In genomic region chr6:73696990-73697651, GRCh38 we compare ENCODE assay signal across 8 cellular contexts. TPM values are rescaled to one million over a fixed set of nuclear protein-coding genes. Genes with fewer than 3 reads are reported as not detected.
DNase-seq lines count a peak whose midpoint lies in the region; ATAC-seq and TF ChIP-seq lines count a peak whose summit lies in the region.

No MANE protein-coding gene starts in this region.

- H3K4me3 ChIP-seq in AG09309 (ENCODE audit: control insufficient read depth, low read depth, low read length) = peak overlapping the region; percentile 66
- peak overlapping the region; percentile 66 for H3K4me3 ChIP-seq in HEK293 (ENCODE audit: low read depth, low read length)

- no peak for TF ChIP-seq CTCF in AG09309 (IDR thresholded peaks at IDR 0.05; ENCODE audit: control insufficient read depth, insufficient read depth, low read depth, low read length, missing control alignments)
- no peak for TF ChIP-seq CTCF in HEK293 (tag by site-specific recombination; IDR thresholded peaks at IDR 0.05)

- peaks cover 11% of the 10 kb centered on the region for H3K4me1 ChIP-seq in HEK293 (ENCODE audit: control insufficient read depth, insufficient read depth, low read length)

- H3K27ac ChIP-seq in HEK293 (ENCODE audit: extremely low read depth, low read depth, low read length) = no peak overlapping the region

- POLR2A ChIA-PET in HEK293 (lab: Yijun Ruan, JAX) = no interaction called here

- CTCF ChIA-PET in HEK293 (lab: Yijun Ruan, JAX) = interaction anchor here (0.6 to 1.6 kb wide), 2 partner anchors 29 to 1828 kb away, joined by 3 to 5 read pairs; no protein-coding TSS in a partner anchor

- no peak for ATAC-seq in HG03521 (IDR thresholded peaks at IDR 0.05; ENCODE audit: unreplicated experiment)

- peak overlapping the region; percentile 86 for H3K4me3 Mint-ChIP-seq in activated T-helper 2 cell treated with anti-CD3 and anti-CD28 coated beads, Interferon-gamma antibody, Interleukin-2, Interleukin-4, amounts not matched to agents 10 μg/mL and 5 μg/mL and 100 μg/mL, durations not matched to agents 14 hours and 24 hours and 36 hours (ENCODE audit: low read depth)

- H3K27ac Mint-ChIP-seq in activated T-helper 2 cell treated with anti-CD3 and anti-CD28 coated beads, Interferon-gamma antibody, Interleukin-2, Interleukin-4, amounts not matched to agents 10 μg/mL and 5 μg/mL and 100 μg/mL, durations not matched to agents 14 hours and 24 hours and 36 hours = peak overlapping the region; percentile 98

- DNase-seq in AG09309 (ENCODE audit: low read depth) (no peak), lung microvascular endothelial cell (ENCODE audit: low read depth in 2 of 2) (peak; percentile 42 to 62), GDM1 (lab: John Stamatoyannopoulos, UW) (no peak), AG08396 (ENCODE audit: low spot score) (no peak), cerebellar cortex (ENCODE audit: low spot score) (no peak)
- no peak for DNase-seq in activated T-helper 2 cell treated with anti-CD3 and anti-CD28 coated beads, Interferon-gamma antibody, Interleukin-2, Interleukin-4, amounts not matched to agents 10 μg/mL and 5 μg/mL and 100 μg/mL, durations not matched to agents 14 hours and 24 hours and 36 hours (ENCODE audit: low spot score)

- H3K36me3 Mint-ChIP-seq in activated T-helper 2 cell treated with anti-CD3 and anti-CD28 coated beads, Interferon-gamma antibody, Interleukin-2, Interleukin-4, amounts not matched to agents 10 μg/mL and 5 μg/mL and 100 μg/mL, durations not matched to agents 14 hours and 24 hours and 36 hours (ENCODE audit: low read depth) = peaks cover 45% of the 10 kb centered on the region

- intact Hi-C loops in activated T-helper 2 cell treated with anti-CD3 and anti-CD28 coated beads, Interferon-gamma antibody, Interleukin-2, Interleukin-4, amounts not matched to agents 10 μg/mL and 5 μg/mL and 100 μg/mL, durations not matched to agents 14 hours and 24 hours and 36 hours (cut with micrococcal nuclease) = no loop called here

- no peaks in the 10 kb centered on the region for H3K9me3 ChIP-seq in HEK293 (ENCODE audit: control insufficient read depth, insufficient read depth, low read depth, low read length)

- H3K4me1 Mint-ChIP-seq in activated T-helper 2 cell treated with anti-CD3 and anti-CD28 coated beads, Interferon-gamma antibody, Interleukin-2, Interleukin-4, amounts not matched to agents 10 μg/mL and 5 μg/mL and 100 μg/mL, durations not matched to agents 14 hours and 24 hours and 36 hours (ENCODE audit: low read depth) = peaks cover 48% of the 10 kb centered on the region

- H3K27me3 Mint-ChIP-seq in activated T-helper 2 cell treated with anti-CD3 and anti-CD28 coated beads, Interferon-gamma antibody, Interleukin-2, Interleukin-4, amounts not matched to agents 10 μg/mL and 5 μg/mL and 100 μg/mL, durations not matched to agents 14 hours and 24 hours and 36 hours (ENCODE audit: low read depth) = no peaks in the 10 kb centered on the region

- H3K9me3 Mint-ChIP-seq in activated T-helper 2 cell treated with anti-CD3 and anti-CD28 coated beads, Interferon-gamma antibody, Interleukin-2, Interleukin-4, amounts not matched to agents 10 μg/mL and 5 μg/mL and 100 μg/mL, durations not matched to agents 14 hours and 24 hours and 36 hours = peaks cover 5% of the 10 kb centered on the region

- H3K36me3 ChIP-seq in HEK293 (ENCODE audit: control insufficient read depth in 2 of 2, insufficient read depth in 1 of 2, low read length in 2 of 2) = peaks cover 0 to 11% of the 10 kb centered on the region in 2 experiments; a peak in 1 of 3 replicates

TF ChIP-seq in HEK293, 187 proteins besides CTCF, POLR2A, EP300 and RAD21 (continues in another document):
- TF ChIP-seq ZNF654 (tag by site-specific recombination; IDR thresholded peaks at IDR 0.05; ENCODE audit: low read depth) (no peak), SETDB1 (IDR thresholded peaks at IDR 0.05; ENCODE audit: insufficient read length, low read length) (no peak), ZNF555 (tag by site-specific recombination; conservative IDR thresholded peaks at IDR 0.05) (no peak), ZNF510 (tag by site-specific recombination; IDR thresholded peaks at IDR 0.05; ENCODE audit: insufficient replicate concordance) (no peak), SP2 (tag by site-specific recombination; IDR thresholded peaks at IDR 0.05) (no peak), ZNF561 (tag by site-specific recombination; IDR thresholded peaks at IDR 0.05; ENCODE audit: borderline replicate concordance) (no peak), IKZF3 (tag by site-specific recombination; IDR thresholded peaks at IDR 0.05) (no peak), ZNF324 (tag by site-specific recombination; IDR thresholded peaks at IDR 0.05) (no peak), ZNF473 (tag by site-specific recombination; IDR thresholded peaks at IDR 0.05) (no peak)
- TF ChIP-seq, protein P1, sequence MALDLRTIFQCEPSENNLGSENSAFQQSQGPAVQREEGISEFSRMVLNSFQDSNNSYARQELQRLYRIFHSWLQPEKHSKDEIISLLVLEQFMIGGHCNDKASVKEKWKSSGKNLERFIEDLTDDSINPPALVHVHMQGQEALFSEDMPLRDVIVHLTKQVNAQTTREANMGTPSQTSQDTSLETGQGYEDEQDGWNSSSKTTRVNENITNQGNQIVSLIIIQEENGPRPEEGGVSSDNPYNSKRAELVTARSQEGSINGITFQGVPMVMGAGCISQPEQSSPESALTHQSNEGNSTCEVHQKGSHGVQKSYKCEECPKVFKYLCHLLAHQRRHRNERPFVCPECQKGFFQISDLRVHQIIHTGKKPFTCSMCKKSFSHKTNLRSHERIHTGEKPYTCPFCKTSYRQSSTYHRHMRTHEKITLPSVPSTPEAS (tag by site-specific recombination; IDR thresholded peaks at IDR 0.05) = no peak
- TF ChIP-seq, protein P2, sequence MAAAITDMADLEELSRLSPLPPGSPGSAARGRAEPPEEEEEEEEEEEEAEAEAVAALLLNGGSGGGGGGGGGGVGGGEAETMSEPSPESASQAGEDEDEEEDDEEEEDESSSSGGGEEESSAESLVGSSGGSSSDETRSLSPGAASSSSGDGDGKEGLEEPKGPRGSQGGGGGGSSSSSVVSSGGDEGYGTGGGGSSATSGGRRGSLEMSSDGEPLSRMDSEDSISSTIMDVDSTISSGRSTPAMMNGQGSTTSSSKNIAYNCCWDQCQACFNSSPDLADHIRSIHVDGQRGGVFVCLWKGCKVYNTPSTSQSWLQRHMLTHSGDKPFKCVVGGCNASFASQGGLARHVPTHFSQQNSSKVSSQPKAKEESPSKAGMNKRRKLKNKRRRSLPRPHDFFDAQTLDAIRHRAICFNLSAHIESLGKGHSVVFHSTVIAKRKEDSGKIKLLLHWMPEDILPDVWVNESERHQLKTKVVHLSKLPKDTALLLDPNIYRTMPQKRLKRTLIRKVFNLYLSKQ (tag by site-specific recombination; IDR thresholded peaks at IDR 0.05; ENCODE audit: borderline replicate concordance) = no peak
- TF ChIP-seq, protein P3, sequence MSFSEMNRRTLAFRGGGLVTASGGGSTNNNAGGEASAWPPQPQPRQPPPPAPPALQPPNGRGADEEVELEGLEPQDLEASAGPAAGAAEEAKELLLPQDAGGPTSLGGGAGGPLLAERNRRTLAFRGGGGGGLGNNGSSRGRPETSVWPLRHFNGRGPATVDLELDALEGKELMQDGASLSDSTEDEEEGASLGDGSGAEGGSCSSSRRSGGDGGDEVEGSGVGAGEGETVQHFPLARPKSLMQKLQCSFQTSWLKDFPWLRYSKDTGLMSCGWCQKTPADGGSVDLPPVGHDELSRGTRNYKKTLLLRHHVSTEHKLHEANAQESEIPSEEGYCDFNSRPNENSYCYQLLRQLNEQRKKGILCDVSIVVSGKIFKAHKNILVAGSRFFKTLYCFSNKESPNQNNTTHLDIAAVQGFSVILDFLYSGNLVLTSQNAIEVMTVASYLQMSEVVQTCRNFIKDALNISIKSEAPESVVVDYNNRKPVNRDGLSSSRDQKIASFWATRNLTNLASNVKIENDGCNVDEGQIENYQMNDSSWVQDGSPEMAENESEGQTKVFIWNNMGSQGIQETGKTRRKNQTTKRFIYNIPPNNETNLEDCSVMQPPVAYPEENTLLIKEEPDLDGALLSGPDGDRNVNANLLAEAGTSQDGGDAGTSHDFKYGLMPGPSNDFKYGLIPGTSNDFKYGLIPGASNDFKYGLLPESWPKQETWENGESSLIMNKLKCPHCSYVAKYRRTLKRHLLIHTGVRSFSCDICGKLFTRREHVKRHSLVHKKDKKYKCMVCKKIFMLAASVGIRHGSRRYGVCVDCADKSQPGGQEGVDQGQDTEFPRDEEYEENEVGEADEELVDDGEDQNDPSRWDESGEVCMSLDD (tag by site-specific recombination; IDR thresholded peaks at IDR 0.05) = no peak

RNA-seq across cellular contexts. Expression of gene CD109, which starts 1.1 kb away (rescaled TPM):
- total RNA-seq in activated T-helper 2 cell treated with anti-CD3 and anti-CD28 coated beads, Interferon-gamma antibody, Interleukin-2, Interleukin-4, amounts not matched to agents 10 μg/mL and 5 μg/mL and 100 μg/mL, durations not matched to agents 14 hours and 24 hours and 36 hours = 24.4 and 26.1 TPM in 2 replicates
- total RNA-seq in lung microvascular endothelial cell = 1.2 and 6.5 TPM in 2 replicates

RNA-seq across cellular contexts. Expression of gene SLC17A5, which starts 43.3 kb away (rescaled TPM):
- total RNA-seq in activated T-helper 2 cell treated with anti-CD3 and anti-CD28 coated beads, Interferon-gamma antibody, Interleukin-2, Interleukin-4, amounts not matched to agents 10 μg/mL and 5 μg/mL and 100 μg/mL, durations not matched to agents 14 hours and 24 hours and 36 hours = 5.8 and 6.7 TPM in 2 replicates
- 21.4 and 28.0 TPM in 2 replicates for total RNA-seq in lung microvascular endothelial cell

Comparison
In these comparisons a context has a peak if more than half of its experiments do, and no peak if none do; other contexts are left out.
1. DNase-seq: peak in lung microvascular endothelial cell (2 of 2); none in AG09309 (single experiment), activated T-helper 2 cell treated with anti-CD3 and anti-CD28 coated beads, Interferon-gamma antibody, Interleukin-2, Interleukin-4, amounts not matched to agents 10 μg/mL and 5 μg/mL and 100 μg/mL, durations not matched to agents 14 hours and 24 hours and 36 hours (single experiment), GDM1 (single experiment), AG08396 (single experiment) and cerebellar cortex (single experiment).